Comparison of ENCODE assay signal across 14 cellular contexts in the genomic region with DNA sequence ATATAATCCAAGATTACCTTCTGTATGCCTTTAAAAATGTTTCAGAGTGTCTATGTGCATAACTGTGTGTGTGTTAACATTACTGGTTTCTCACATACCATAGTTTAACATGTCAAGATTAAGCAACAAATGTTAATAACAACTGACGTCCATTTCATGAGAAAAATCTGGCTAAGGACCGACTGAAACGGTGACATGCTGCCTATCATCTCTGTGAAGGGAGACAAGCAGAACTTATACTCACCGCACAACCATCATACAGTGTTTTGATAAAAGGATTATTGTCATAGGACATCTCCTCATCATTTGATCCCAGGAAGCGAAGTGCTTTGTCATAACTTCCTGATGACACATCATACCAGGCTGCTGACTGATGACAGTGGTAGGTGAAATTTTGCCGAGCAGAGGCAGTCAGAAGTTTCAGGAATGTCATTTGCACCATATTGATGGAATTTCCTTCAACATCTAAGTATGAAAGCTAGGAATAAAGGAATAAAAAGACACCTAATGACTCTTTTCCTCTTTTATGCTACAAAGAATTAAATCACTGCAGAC.
DNase-seq lines count a peak whose midpoint lies in the region; FAIRE-seq and TF ChIP-seq lines count a peak whose summit lies in the region.
"Had no signal": no experiment of that assay in that cellular context is flagged by ENCODE, and none has a peak within 500 bp of the region (broad histone marks: within the 10 kb centered on the region; RNA-seq: fewer than 3 reads in every experiment).

No MANE protein-coding gene starts in this region.

- H3K4me2 ChIP-seq in skeletal muscle satellite cell (ENCODE audit: low read length) (peak overlapping the region; percentile 62), Karpas-422 (ENCODE audit: low read depth, low read length, poor library complexity, severe bottlenecking) (no peak overlapping the region)

- H4K20me1 ChIP-seq in Karpas-422 (ENCODE audit: insufficient read depth, low read depth, low read length): no peaks in the 10 kb centered on the region

- TF ChIP-seq POLR2A in H54 (IDR thresholded peaks at IDR 0.05; ENCODE audit: low read depth, low read length) (no peak), prostate gland (IDR thresholded peaks at IDR 0.05) (no peak)

- peaks cover 79% of the 10 kb centered on the region for H3K36me3 ChIP-seq in SJSA1
- no peaks in the 10 kb centered on the region for H3K36me3 ChIP-seq in skeletal muscle satellite cell (ENCODE audit: insufficient read depth, low read length)
- H3K36me3 ChIP-seq in prostate gland: no peaks in the 10 kb centered on the region
- no peaks in the 10 kb centered on the region for H3K36me3 ChIP-seq in Karpas-422 (ENCODE audit: insufficient read depth, low read length)

- WGBS in prostate gland: 77% methylated on average over 6 of the region's 6 CpGs

- peak; percentile 99 for FAIRE-seq in H54 (lab: Jason Lieb, UNC)
- FAIRE-seq: colon, GM12891 had no signal

- no peaks in the 10 kb centered on the region for H3K9me2 ChIP-seq in Karpas-422 (replicated peaks; ENCODE audit: insufficient read depth, low read length)

- peak; percentile 21 for DNase-seq in H54 (ENCODE audit: insufficient read length, low spot score)
- DNase-seq in SJSA1 (ENCODE audit: low read depth in 1 of 2, low spot score in 2 of 2): peak; percentile 79 to 80
- peak; percentile 80 for DNase-seq in fibroblast of mammary gland (ENCODE audit: low read depth)
- DNase-seq in T-helper 1 cell: no peak
- DNase-seq in prostate gland (ENCODE audit: low spot score): no peak
- no peak for DNase-seq in Karpas-422
- DNase-seq in islet precursor cell: no peak
- DNase-seq: activated CD4-positive, alpha-beta T cell treated with anti-CD3 and anti-CD28 coated beads, Interleukin-2, amount 10 ng/mL, durations not matched to agents 24 days and 14 days; activated gamma-delta T cell; NCI-H446 had no signal

- H3K9ac ChIP-seq in skeletal muscle satellite cell (ENCODE audit: low read depth, low read length): peak overlapping the region; percentile 38
- no peak overlapping the region for H3K9ac ChIP-seq in Karpas-422 (ENCODE audit: low read length)

- intact Hi-C loops in prostate gland (cut with DNase I): no loop called here

- peak overlapping the region; percentile 74 for H3K27ac ChIP-seq in SJSA1
- no peak overlapping the region for H3K27ac ChIP-seq in prostate gland
- no peak overlapping the region for H3K27ac ChIP-seq in Karpas-422 (ENCODE audit: low read length)
- H3K27ac ChIP-seq: SK-N-MC had no signal

- H3K79me2 ChIP-seq in Karpas-422 (ENCODE audit: low read length): no peaks in the 10 kb centered on the region

- no peaks in the 10 kb centered on the region for H3K27me3 ChIP-seq in SJSA1 (replicated peaks)
- H3K27me3 ChIP-seq in skeletal muscle satellite cell (ENCODE audit: control insufficient read depth, insufficient read depth, low read length): no peaks in the 10 kb centered on the region
- H3K27me3 ChIP-seq in prostate gland (replicated peaks; ENCODE audit: insufficient read depth): no peaks in the 10 kb centered on the region
- no peaks in the 10 kb centered on the region for H3K27me3 ChIP-seq in Karpas-422 (ENCODE audit: low read length)

- H2AFZ ChIP-seq in Karpas-422 (ENCODE audit: low read length): no peak overlapping the region

- H3K9me3 ChIP-seq in SJSA1 (replicated peaks) (no peaks in the 10 kb centered on the region), skeletal muscle satellite cell (replicated peaks; ENCODE audit: low read length) (no peaks in the 10 kb centered on the region), prostate gland (no peaks in the 10 kb centered on the region), Karpas-422 (ENCODE audit: low read length) (peaks cover 7% of the 10 kb centered on the region)

- H3K4me3 ChIP-seq in SJSA1 (no peak overlapping the region), fibroblast of mammary gland (ENCODE audit: control insufficient read depth, low read depth, low read length) (no peak overlapping the region), skeletal muscle satellite cell (ENCODE audit: low read length) (no peak overlapping the region), prostate gland (no peak overlapping the region), Karpas-422 (ENCODE audit: low read length) (no peak overlapping the region)
- H3K4me3 ChIP-seq: SK-N-MC had no signal

- peaks cover 23% of the 10 kb centered on the region for H3K4me1 ChIP-seq in SJSA1 (replicated peaks)
- H3K4me1 ChIP-seq in skeletal muscle satellite cell (ENCODE audit: control insufficient read depth, insufficient read depth, low read length): peaks cover 20% of the 10 kb centered on the region
- no peaks in the 10 kb centered on the region for H3K4me1 ChIP-seq in prostate gland (replicated peaks)
- H3K4me1 ChIP-seq in Karpas-422 (ENCODE audit: low read length): no peaks in the 10 kb centered on the region

- TF ChIP-seq CTCF in fibroblast of mammary gland (conservative IDR thresholded peaks at IDR 0.05; ENCODE audit: control insufficient read depth, insufficient read depth, low read depth, low read length): no peak
- no peak for TF ChIP-seq CTCF in prostate gland (IDR thresholded peaks at IDR 0.05)

Comparison
In these comparisons a context has a peak if more than half of its experiments do, and no peak if none do; other contexts are left out.
1. DNase-seq: peak in H54 (single experiment), SJSA1 (2 of 2) and fibroblast of mammary gland (single experiment); none in T-helper 1 cell (0 of 5), prostate gland (single experiment), Karpas-422 (single experiment) and islet precursor cell (single experiment).